Comparison of ENCODE assay signal across 9 cellular contexts in genomic region chr17:4199818-4200402, GRCh38. TPM values are rescaled to one million over a fixed set of nuclear protein-coding genes. Genes with fewer than 3 reads are reported as not detected.
DNase-seq lines count a peak whose midpoint lies in the region; ATAC-seq, FAIRE-seq and TF ChIP-seq lines count a peak whose summit lies in the region.
"Had no signal": no experiment of that assay in that cellular context is flagged by ENCODE, and none has a peak within 500 bp of the region (broad histone marks: within the 10 kb centered on the region; RNA-seq: fewer than 3 reads in every experiment).

No MANE protein-coding gene starts in this region.

- H3K36me3 ChIP-seq in CD8-positive, alpha-beta T cell (ENCODE audit: insufficient read depth, low read length): peaks cover 32% of the 10 kb centered on the region
- peaks cover 14% of the 10 kb centered on the region for H3K36me3 ChIP-seq in mammary epithelial cell (ENCODE audit: insufficient read depth, low read length)
- peaks cover 7 to 29% of the 10 kb centered on the region in 2 experiments; a peak in 4 of 5 replicates for H3K36me3 ChIP-seq in HepG2 (replicated peaks in 1 of 2; ENCODE audit: control insufficient read depth in 1 of 2, insufficient read depth in 2 of 2, low read length in 2 of 2)
- H3K36me3 ChIP-seq in transverse colon: peaks cover 0 to 17% (median 5%) of the 10 kb centered on the region in 4 donors

- TF ChIP-seq EP300 in HepG2 (IDR thresholded peaks at IDR 0.05; ENCODE audit: low read depth in 2 of 2, low read length in 2 of 2): no peak
- TF ChIP-seq EP300 in HepG2 (CRISPR knock-in tag; IDR thresholded peaks at IDR 0.05; ENCODE audit: borderline replicate concordance): no peak
- no peak for TF ChIP-seq EP300 in transverse colon (IDR thresholded peaks at IDR 0.05; ENCODE audit: low read depth)

- no peak overlapping the region for H3K27ac ChIP-seq in CD8-positive, alpha-beta T cell (ENCODE audit: low read depth, low read length)
- H3K27ac ChIP-seq in mammary epithelial cell (ENCODE audit: insufficient read depth, low read depth, low read length): no peak overlapping the region
- H3K27ac ChIP-seq in HepG2 (ENCODE audit: extremely low read length, insufficient read depth, low read length): no peak overlapping the region
- no peak overlapping the region for H3K27ac ChIP-seq in transverse colon

- no peak for TF ChIP-seq RAD21 in HepG2 (CRISPR knock-in tag; IDR thresholded peaks at IDR 0.05)

- H3K79me2 ChIP-seq in mammary epithelial cell (ENCODE audit: insufficient read depth, low read length) (peaks cover 3% of the 10 kb centered on the region), HepG2 (ENCODE audit: insufficient read depth, low read length) (no peaks in the 10 kb centered on the region)

- FAIRE-seq in HepG2 (lab: Jason Lieb, UNC): peak; percentile 79

- no peaks in the 10 kb centered on the region for H3K4me1 Mint-ChIP-seq in CD8-positive, alpha-beta T cell (ENCODE audit: low read depth)

- in situ Hi-C loops in mammary epithelial cell (cut with MboI; ENCODE audit: low sequenced_read_pairs in 2 of 2) (loop anchor here in 1 of 2 donors (10.0 kb wide), 1 partner anchor 215 kb away; no protein-coding TSS in a partner anchor), HepG2 (cut with HindIII; ENCODE audit: extremely low pct_ligation_motif_present, low pct_unique_long_range_greater_than_20kb) (loop anchor here (10.0 kb wide), 1 partner anchor 215 kb away; no protein-coding TSS in a partner anchor), transverse colon (cut with MboI; ENCODE audit: low pct_ligation_motif_present in 1 of 4, low pct_unique_long_range_greater_than_20kb in 1 of 4, low sequenced_read_pairs in 3 of 4) (loop anchor here in 1 of 4 donors (10.0 kb wide), 1 partner anchor 215 kb away; no protein-coding TSS in a partner anchor)

- peak; percentile 84 for TF ChIP-seq CTCF in CD8-positive, alpha-beta T cell (IDR thresholded peaks at IDR 0.05)
- TF ChIP-seq CTCF in mammary epithelial cell (conservative IDR thresholded peaks at IDR 0.05 in 1 of 2, IDR thresholded peaks at IDR 0.05 in 1 of 2; ENCODE audit: extremely low read depth in 1 of 2, insufficient read depth in 1 of 2, low read depth in 1 of 2, low read length in 2 of 2): peak; percentile 78 to 80
- TF ChIP-seq CTCF in HepG2 (CRISPR knock-in tag; IDR thresholded peaks at IDR 0.05): peak; percentile 69
- TF ChIP-seq CTCF in transverse colon (IDR thresholded peaks at IDR 0.05): peak; percentile 67 to 78 (median 75)

- BruUV-seq in mammary epithelial cell (replicated peaks; lab: Mats Ljungman, UMichigan) (no TSS peak), HepG2 (replicated peaks; lab: Mats Ljungman, UMichigan) (no TSS peak)

- 66% methylated on average over 8 of the region's 9 CpGs for WGBS in mammary epithelial cell (ENCODE audit: low coverage, missing lambda C conversion rate)
- 56% methylated on average over 9 of the region's 9 CpGs for WGBS in HepG2 (ENCODE audit: low lambda C conversion rate)
- WGBS in transverse colon (ENCODE audit: low coverage in 1 of 2), 2 donors: 24 to 59% methylated on average over 3 to 9 of the region's 9 CpGs

- dilution Hi-C loops in mammary epithelial cell (cut with HindIII; ENCODE audit: low sequenced_read_pairs): loop anchor here (5.0 kb wide), 1 partner anchor 222 kb away; no protein-coding TSS in a partner anchor

- H3K27me3 ChIP-seq in CD8-positive, alpha-beta T cell (ENCODE audit: insufficient read depth, low read length): no peaks in the 10 kb centered on the region
- H3K27me3 ChIP-seq in mammary epithelial cell (ENCODE audit: insufficient read depth, low read length) (no peaks in the 10 kb centered on the region), HepG2 (ENCODE audit: control insufficient read depth in 1 of 2, insufficient read depth in 2 of 2, low read length in 2 of 2) (no peaks in the 10 kb centered on the region), transverse colon (no peaks in the 10 kb centered on the region)

- no peak overlapping the region for H3K9ac ChIP-seq in mammary epithelial cell (ENCODE audit: insufficient read depth, low read length)
- H3K9ac ChIP-seq in HepG2 (ENCODE audit: insufficient read depth, low read depth, low read length): no peak overlapping the region

- no peak overlapping the region for H3K27ac Mint-ChIP-seq in CD8-positive, alpha-beta T cell
- H3K27ac Mint-ChIP-seq: T-helper 1 cell treated with Interleukin-12 subunit alpha and Interleukin-12 subunit beta and Interleukin-4 antibody, amounts not matched to agents 30 μg/mL and 1 μg/mL, for 36 hours had no signal

- peak; percentile 80 for ATAC-seq in CD8-positive, alpha-beta T cell
- no peak for ATAC-seq in HepG2

- no peak overlapping the region for H3K4me3 ChIP-seq in CD8-positive, alpha-beta T cell (ENCODE audit: low read depth, low read length)
- H3K4me3 ChIP-seq in mammary epithelial cell (replicated peaks in 1 of 3; ENCODE audit: insufficient read depth in 1 of 3, low read depth in 2 of 3, low read length in 3 of 3) (no peak overlapping the region), HepG2 (replicated peaks in 1 of 3; ENCODE audit: insufficient read depth in 1 of 3, low read depth in 2 of 3, low read length in 3 of 3) (no peak overlapping the region), transverse colon (no peak overlapping the region)

- H3K9me3 ChIP-seq in CD8-positive, alpha-beta T cell (ENCODE audit: low read length): no peaks in the 10 kb centered on the region
- H3K9me3 ChIP-seq in mammary epithelial cell (replicated peaks; ENCODE audit: insufficient read depth, low read length) (no peaks in the 10 kb centered on the region), HepG2 (ENCODE audit: low read length) (no peaks in the 10 kb centered on the region), transverse colon (no peaks in the 10 kb centered on the region)

- no peaks in the 10 kb centered on the region for H3K4me1 ChIP-seq in CD8-positive, alpha-beta T cell (ENCODE audit: insufficient read depth, low read length)
- H3K4me1 ChIP-seq in mammary epithelial cell (ENCODE audit: insufficient read depth, low read length) (no peaks in the 10 kb centered on the region), HepG2 (ENCODE audit: insufficient read depth, low read length) (no peaks in the 10 kb centered on the region), transverse colon (peaks cover 0 to 11% (median 6%) of the 10 kb centered on the region in 4 donors)

- no peak overlapping the region for H3K4me2 ChIP-seq in mammary epithelial cell (ENCODE audit: insufficient read depth, low read depth, low read length)
- no peak overlapping the region for H3K4me2 ChIP-seq in HepG2 (ENCODE audit: low read depth, low read length)

- no peak overlapping the region for H2AFZ ChIP-seq in mammary epithelial cell (ENCODE audit: low read depth, low read length)
- H2AFZ ChIP-seq in HepG2 (ENCODE audit: low read length): no peak overlapping the region

- TF ChIP-seq POLR2A in HepG2 (IDR thresholded peaks at IDR 0.05; ENCODE audit: insufficient read depth in 1 of 2, low read depth in 2 of 2, low read length in 2 of 2): no peak
- no peak for TF ChIP-seq POLR2A in transverse colon (IDR thresholded peaks at IDR 0.05)

- POLR2A ChIA-PET in CD8-positive, alpha-beta T cell (lab: Charles Lee): interaction anchor here (0.6 kb wide), 2 partner anchors 65 to 95 kb away, joined by 3 read pairs; no protein-coding TSS in a partner anchor
- POLR2A ChIA-PET in HepG2 (lab: Yijun Ruan, JAX): interaction anchor here (1.0 kb wide), 1 partner anchor 56 kb away, joined by 3 read pairs; no protein-coding TSS in a partner anchor

- no peaks in the 10 kb centered on the region for H3K9me3 Mint-ChIP-seq in CD8-positive, alpha-beta T cell
- H3K9me3 Mint-ChIP-seq: T-helper 1 cell treated with Interleukin-12 subunit alpha and Interleukin-12 subunit beta and Interleukin-4 antibody, amounts not matched to agents 30 μg/mL and 1 μg/mL, for 36 hours had no signal

- H3K27me3 Mint-ChIP-seq in CD8-positive, alpha-beta T cell (ENCODE audit: low read depth): no peaks in the 10 kb centered on the region

- peak in 4 of 7 experiments; percentile 6 to 43 (median 34) for DNase-seq in CD8-positive, alpha-beta T cell
- DNase-seq in H4 (ENCODE audit: low spot score) (peak; percentile 10), OCI-M1 (lab: John Stamatoyannopoulos, UW) (peak; percentile 66), mammary epithelial cell (peak; percentile 13), HepG2 (ENCODE audit: low spot score) (peak; percentile 36), transverse colon (no peak), NCI-H187 (lab: John Stamatoyannopoulos, UW) (no peak), GDM1 (lab: John Stamatoyannopoulos, UW) (no peak)

- CTCF ChIA-PET in CD8-positive, alpha-beta T cell (lab: Charles Lee): interaction anchor here (1.0 to 3.5 kb wide), 14 partner anchors 11 to 217 kb away, joined by 3 to 28 read pairs (median 4); partner anchors contain the start of genes CYB5D2 and ZZEF1
- CTCF ChIA-PET in mammary epithelial cell (lab: Charles Lee; ENCODE audit: low non-redundant PET) (interaction anchor here (0.6 to 0.8 kb wide), 11 partner anchors 13 to 1387 kb away, joined by 3 to 10 read pairs (median 6); no protein-coding TSS in a partner anchor), HepG2 (lab: Yijun Ruan, JAX; ENCODE audit: low intra/inter-chr PET ratio, low total read pairs) (interaction anchor here (1.3 to 3.5 kb wide), 3 partner anchors 50 to 216 kb away, joined by 3 to 21 read pairs (median 4); no protein-coding TSS in a partner anchor)

- peaks cover 62% of the 10 kb centered on the region for H3K36me3 Mint-ChIP-seq in CD8-positive, alpha-beta T cell

- intact Hi-C loops in CD8-positive, alpha-beta T cell (cut with DNase I, micrococcal nuclease): loop anchor here (1.0 kb wide), 1 partner anchor 213 kb away; no protein-coding TSS in a partner anchor
- intact Hi-C loops in mammary epithelial cell (cut with micrococcal nuclease) (loop anchor here (1.0 kb wide), 2 partner anchors 104 to 213 kb away; no protein-coding TSS in a partner anchor), HepG2 (cut with micrococcal nuclease; ENCODE audit: unreplicated experiment) (no loop called here), transverse colon (cut with DNase I; ENCODE audit: low total_unique reads) (loop anchor here (5.0 kb wide), 1 partner anchor 212 kb away; no protein-coding TSS in a partner anchor)

- no peaks in the 10 kb centered on the region for H4K20me1 ChIP-seq in mammary epithelial cell (ENCODE audit: insufficient read depth, low read length)
- no peaks in the 10 kb centered on the region for H4K20me1 ChIP-seq in HepG2 (ENCODE audit: insufficient read depth, low read length)

- H3K4me3 Mint-ChIP-seq in CD8-positive, alpha-beta T cell: no peak overlapping the region
- H3K4me3 Mint-ChIP-seq: T-helper 1 cell treated with Interleukin-12 subunit alpha and Interleukin-12 subunit beta and Interleukin-4 antibody, amounts not matched to agents 30 μg/mL and 1 μg/mL, for 36 hours had no signal

RNA-seq across cellular contexts. Expression of gene CYB5D2, which starts 56.9 kb away (rescaled TPM):
- total RNA-seq in CD8-positive, alpha-beta T cell: 1 to 10 TPM; 2.4 to 4.7 TPM
- total RNA-seq in H4 (2014; rRNA removed; shearing (Covaris generic)): 16.1 and 22.3 TPM in 2 replicates
- total RNA-seq in mammary epithelial cell (10 to 100 TPM; 15.1 to 16.3 TPM), HepG2 (2016; rRNA removed; fragmentation: Illumina TruSeq; extraction: Trizol) (5.8 and 7.6 TPM in 2 replicates), transverse colon (10 to 100 TPM in 3 of 4 donors, 1 to 10 TPM in 1; 5.8 to 34.4 (median 26.3) TPM)
- polyA plus RNA-seq in mammary epithelial cell (25.1 TPM), HepG2 (2011; rRNA removed) (9.6 and 12.2 TPM in 2 replicates)
- 24.8 TPM for polyA minus RNA-seq in mammary epithelial cell
- 12.7 and 15.9 TPM in 2 replicates for total RNA-seq in HepG2 (2016; cell fraction: cytosol; rRNA removed; fragmentation: Illumina TruSeq; extraction: Trizol; ENCODE audit: low read depth)
- 7.0 and 8.3 TPM in 2 replicates for total RNA-seq in HepG2 (2016; cell fraction: insoluble cytoplasmic fraction; rRNA removed; fragmentation: Illumina TruSeq; extraction: Trizol)
- 5.7 and 7.6 TPM in 2 replicates for total RNA-seq in HepG2 (2016; cell fraction: membrane; rRNA removed; fragmentation: Illumina TruSeq; extraction: Trizol)
- total RNA-seq in HepG2 (2016; cell fraction: nucleus; rRNA removed; fragmentation: Illumina TruSeq; extraction: Trizol): 4.0 and 5.4 TPM in 2 replicates
- 12.1 and 14.6 TPM in 2 replicates for polyA plus RNA-seq in HepG2 (2011; cell fraction: cytosol; rRNA removed)
- polyA plus RNA-seq in HepG2 (2011; cell fraction: nucleus; rRNA removed): 9.1 and 11.2 TPM in 2 replicates
- 6.8 and 7.4 TPM in 2 replicates for polyA plus RNA-seq in HepG2 (2012)
- 7.9 and 8.9 TPM in 2 replicates for polyA plus RNA-seq in HepG2 (2016; cell fraction: cytosol; fragmentation: Illumina TruSeq; extraction: Trizol; ENCODE audit: low read depth)
- 7.6 and 7.9 TPM in 2 replicates for polyA plus RNA-seq in HepG2 (2016; cell fraction: insoluble cytoplasmic fraction; fragmentation: Illumina TruSeq; extraction: Trizol; ENCODE audit: low read depth)
- 3.4 and 5.5 TPM in 2 replicates for polyA plus RNA-seq in HepG2 (2016; cell fraction: membrane; fragmentation: Illumina TruSeq; extraction: Trizol; ENCODE audit: low read depth)
- polyA plus RNA-seq in HepG2 (2016; cell fraction: nucleus; fragmentation: Illumina TruSeq; extraction: Trizol; ENCODE audit: insufficient read depth, low read depth): 8.6 TPM in 2 replicates
- polyA minus RNA-seq in HepG2 (2011; rRNA and poly(A)+ RNA removed; ENCODE audit: low replicate concordance): 13.0 and 24.6 TPM in 2 replicates
- 3.0 and 5.1 TPM in 2 replicates for polyA minus RNA-seq in HepG2 (2011; cell fraction: cytosol; rRNA and poly(A)+ RNA removed)
- 3.9 and 4.4 TPM in 2 replicates for polyA minus RNA-seq in HepG2 (2011; cell fraction: nucleus; rRNA and poly(A)+ RNA removed)

RNA-seq across cellular contexts. Expression of gene ZZEF1, which starts 57.1 kb away (rescaled TPM):
- 10 to 100 TPM; 74.9 to 81.1 TPM for total RNA-seq in CD8-positive, alpha-beta T cell
- 5.6 and 7.0 TPM in 2 replicates for total RNA-seq in H4 (2014; rRNA removed; shearing (Covaris generic))
- 10 to 100 TPM; 33.6 to 44.7 TPM for total RNA-seq in mammary epithelial cell
- 10.2 TPM for polyA plus RNA-seq in mammary epithelial cell
- 43.8 TPM for polyA minus RNA-seq in mammary epithelial cell
- total RNA-seq in HepG2 (2016; rRNA removed; fragmentation: Illumina TruSeq; extraction: Trizol): 8.7 and 10.2 TPM in 2 replicates
- 11.2 and 16.0 TPM in 2 replicates for total RNA-seq in HepG2 (2016; cell fraction: cytosol; rRNA removed; fragmentation: Illumina TruSeq; extraction: Trizol; ENCODE audit: low read depth)
- 7.8 and 8.6 TPM in 2 replicates for total RNA-seq in HepG2 (2016; cell fraction: insoluble cytoplasmic fraction; rRNA removed; fragmentation: Illumina TruSeq; extraction: Trizol)
- total RNA-seq in HepG2 (2016; cell fraction: membrane; rRNA removed; fragmentation: Illumina TruSeq; extraction: Trizol): 4.6 and 5.0 TPM in 2 replicates
- total RNA-seq in HepG2 (2016; cell fraction: nucleus; rRNA removed; fragmentation: Illumina TruSeq; extraction: Trizol): 15.4 and 17.3 TPM in 2 replicates
- 7.7 and 7.9 TPM in 2 replicates for polyA plus RNA-seq in HepG2 (2011; rRNA removed)
- 4.0 and 5.2 TPM in 2 replicates for polyA plus RNA-seq in HepG2 (2011; cell fraction: cytosol; rRNA removed)
- 20.2 and 21.4 TPM in 2 replicates for polyA plus RNA-seq in HepG2 (2011; cell fraction: nucleus; rRNA removed)
- polyA plus RNA-seq in HepG2 (2012): 6.9 and 7.9 TPM in 2 replicates
- polyA plus RNA-seq in HepG2 (2016; cell fraction: cytosol; fragmentation: Illumina TruSeq; extraction: Trizol; ENCODE audit: low read depth): 0.45 and 0.49 TPM in 2 replicates
- polyA plus RNA-seq in HepG2 (2016; cell fraction: insoluble cytoplasmic fraction; fragmentation: Illumina TruSeq; extraction: Trizol; ENCODE audit: low read depth): 3.4 and 5.0 TPM in 2 replicates
- polyA plus RNA-seq in HepG2 (2016; cell fraction: membrane; fragmentation: Illumina TruSeq; extraction: Trizol; ENCODE audit: low read depth): 0.88 and 0.91 TPM in 2 replicates
- polyA plus RNA-seq in HepG2 (2016; cell fraction: nucleus; fragmentation: Illumina TruSeq; extraction: Trizol; ENCODE audit: insufficient read depth, low read depth): 18.8 and 20.1 TPM in 2 replicates
- 37.0 and 76.8 TPM in 2 replicates for polyA minus RNA-seq in HepG2 (2011; rRNA and poly(A)+ RNA removed; ENCODE audit: low replicate concordance)
- 9.7 and 11.1 TPM in 2 replicates for polyA minus RNA-seq in HepG2 (2011; cell fraction: cytosol; rRNA and poly(A)+ RNA removed)
- polyA minus RNA-seq in HepG2 (2011; cell fraction: nucleus; rRNA and poly(A)+ RNA removed): 41.5 and 44.0 TPM in 2 replicates
- 100 to 1,000 TPM; 347 to 721 (median 368) TPM for total RNA-seq in transverse colon

Comparison
In these comparisons a context has a peak if more than half of its experiments do, and no peak if none do; other contexts are left out.
1. DNase-seq: peak in CD8-positive, alpha-beta T cell (4 of 7), H4 (single experiment), OCI-M1 (single experiment), mammary epithelial cell (single experiment) and HepG2 (single experiment); none in transverse colon (single experiment), NCI-H187 (0 of 2) and GDM1 (single experiment).
2. RNA of gene ZZEF1, which starts 57.1 kb away (total RNA-seq): 347 to 721 TPM in transverse colon; 74.9 to 81.1 TPM in CD8-positive, alpha-beta T cell, 33.6 to 44.7 TPM in mammary epithelial cell, 4.6 to 17.3 TPM in HepG2 and 5.6 to 7.0 TPM in H4; every median in the first group is over 4 times any median in the second.
3. Peak in every context shown above with its lines, with median percentiles within 50 percentile points of each other: CTCF ChIP-seq.